ENCODE assay signal across 9 cellular contexts in genomic region chr19:2186071-2186846, GRCh38. TPM values are rescaled to one million over a fixed set of nuclear protein-coding genes. Genes with fewer than 3 reads are reported as not detected.
DNase-seq lines count a peak whose midpoint lies in the region; TF ChIP-seq lines count a peak whose summit lies in the region.
"Had no signal": no experiment of that assay in that cellular context is flagged by ENCODE, and none has a peak within 500 bp of the region (broad histone marks: within the 10 kb centered on the region; RNA-seq: fewer than 3 reads in every experiment).

No MANE protein-coding gene starts in this region.

- peak overlapping the region; percentile 96 for H3K27ac Mint-ChIP-seq in nephron progenitor cell
- H3K27ac Mint-ChIP-seq in CD4-positive, alpha-beta memory T cell = no peak overlapping the region

- CTCF ChIA-PET in CD4-positive, alpha-beta memory T cell (lab: Charles Lee; ENCODE audit: partially characterized antibody) = interaction anchor here (0.9 to 1.5 kb wide), 2 partner anchors 14 to 30 kb away, joined by 4 read pairs; no protein-coding TSS in a partner anchor

- H3K4me3 ChIP-seq in adipocyte (ENCODE audit: low read length) = peak overlapping the region; percentile 55
- no peak overlapping the region for H3K4me3 ChIP-seq in urinary bladder (ENCODE audit: low read depth, low read length)
- H3K4me3 ChIP-seq in CD4-positive, alpha-beta memory T cell (ENCODE audit: low read length in 2 of 2) = no peak overlapping the region

- H3K9ac ChIP-seq in adipocyte (ENCODE audit: low read length) = peak overlapping the region; percentile 86

- H3K36me3 ChIP-seq in adipocyte (ENCODE audit: control insufficient read depth, insufficient read depth, low read length, severe bottlenecking) (peaks cover 49% of the 10 kb centered on the region), urinary bladder (ENCODE audit: insufficient read depth) (peaks cover 4% of the 10 kb centered on the region)
- peaks cover 19% of the 10 kb centered on the region for H3K36me3 ChIP-seq in CD4-positive, alpha-beta memory T cell (ENCODE audit: insufficient read depth, low read length)

- H3K27ac ChIP-seq in urinary bladder (ENCODE audit: low read depth) = peak overlapping the region; percentile 44
- H3K27ac ChIP-seq in CD4-positive, alpha-beta memory T cell (ENCODE audit: low read depth, low read length) = no peak overlapping the region

- H3K9me3 Mint-ChIP-seq in nephron progenitor cell = no peaks in the 10 kb centered on the region
- no peaks in the 10 kb centered on the region for H3K9me3 Mint-ChIP-seq in CD4-positive, alpha-beta memory T cell

- TF ChIP-seq CTCF in nephron progenitor cell (IDR thresholded peaks at IDR 0.05) (no peak), GM10266 (IDR thresholded peaks at IDR 0.05; ENCODE audit: control insufficient read depth, insufficient read depth, low read depth, missing control alignments) (no peak)

- no peak overlapping the region for H3K4me3 Mint-ChIP-seq in nephron progenitor cell
- no peak overlapping the region for H3K4me3 Mint-ChIP-seq in CD4-positive, alpha-beta memory T cell

- DNase-seq in adipocyte (ENCODE audit: low read depth) (peak; percentile 97), fibroblast of the conjunctiva (ENCODE audit: low read depth) (peak; percentile 98), nephron progenitor cell (no peak), GM10266 (ENCODE audit: extremely low spot score) (no peak), pons (ENCODE audit: low spot score) (no peak), HT-29 (ENCODE audit: low spot score) (no peak)
- DNase-seq in CD4-positive, alpha-beta memory T cell = no peak
- DNase-seq: activated CD4-positive, alpha-beta T cell treated with anti-CD3 and anti-CD28 coated beads, Interleukin-2, amount 50 U/mL, for 4 hours had no signal

- H3K27me3 ChIP-seq in adipocyte (replicated peaks; ENCODE audit: control insufficient read depth, insufficient read depth, low read length) = no peaks in the 10 kb centered on the region
- no peaks in the 10 kb centered on the region for H3K27me3 ChIP-seq in CD4-positive, alpha-beta memory T cell (ENCODE audit: insufficient read depth, low read length)

- intact Hi-C loops in CD4-positive, alpha-beta memory T cell (cut with micrococcal nuclease) = no loop called here

- H3K27me3 Mint-ChIP-seq in nephron progenitor cell (ENCODE audit: low read depth, poor library complexity) = no peaks in the 10 kb centered on the region
- no peaks in the 10 kb centered on the region for H3K27me3 Mint-ChIP-seq in CD4-positive, alpha-beta memory T cell

- peaks cover 38% of the 10 kb centered on the region for H3K36me3 Mint-ChIP-seq in nephron progenitor cell (ENCODE audit: low read depth)
- peaks cover 9 to 37% of the 10 kb centered on the region in 2 donors for H3K36me3 Mint-ChIP-seq in CD4-positive, alpha-beta memory T cell

- H3K4me1 ChIP-seq in adipocyte (ENCODE audit: control insufficient read depth, insufficient read depth, low read length) (peaks cover 24% of the 10 kb centered on the region), urinary bladder (ENCODE audit: insufficient read depth) (no peaks in the 10 kb centered on the region)
- no peaks in the 10 kb centered on the region for H3K4me1 ChIP-seq in CD4-positive, alpha-beta memory T cell (ENCODE audit: insufficient read depth, low read length)

- no peaks in the 10 kb centered on the region for H3K9me3 ChIP-seq in adipocyte (ENCODE audit: control insufficient read depth, low read length)
- H3K9me3 ChIP-seq in CD4-positive, alpha-beta memory T cell (ENCODE audit: control insufficient read depth in 1 of 2, low read length in 2 of 2) = no peaks in the 10 kb centered on the region

- POLR2A ChIA-PET in CD4-positive, alpha-beta memory T cell (lab: Charles Lee; ENCODE audit: partially characterized antibody) = no interaction called here

- H3K4me1 Mint-ChIP-seq in nephron progenitor cell = peaks cover 29% of the 10 kb centered on the region
- H3K4me1 Mint-ChIP-seq in CD4-positive, alpha-beta memory T cell = peaks cover 0 to 12% (median 4%) of the 10 kb centered on the region in 4 donors

- 25% methylated on average over 28 of the region's 28 CpGs for WGBS in urinary bladder

RNA-seq across cellular contexts. Expression of gene DOT1L, which starts 22.5 kb away (rescaled TPM):
- total RNA-seq in urinary bladder = 5.3 TPM
- 6.7 TPM for polyA plus RNA-seq in urinary bladder
- 10 to 100 TPM; 29.6 to 29.9 TPM for total RNA-seq in CD4-positive, alpha-beta memory T cell
- polyA plus RNA-seq in CD4-positive, alpha-beta memory T cell = under 1 TPM; 0.03 to 0.94 TPM
- total RNA-seq in HT-29 (2014; rRNA removed; shearing (Covaris generic)) = 12.9 and 19.5 TPM in 2 replicates

RNA-seq across cellular contexts. Expression of gene AP3D1, which starts 34.9 kb away (rescaled TPM):
- 48.9 TPM for total RNA-seq in urinary bladder
- polyA plus RNA-seq in urinary bladder = 87.8 TPM
- total RNA-seq in CD4-positive, alpha-beta memory T cell = 10 to 100 TPM; 80.6 to 87.2 TPM
- polyA plus RNA-seq in CD4-positive, alpha-beta memory T cell = 10 to 100 TPM in 1 of 2 donors, 1 to 10 TPM in 1; 6.7 to 58.9 TPM
- total RNA-seq in HT-29 (2014; rRNA removed; shearing (Covaris generic)) = 143 and 145 TPM in 2 replicates

RNA-seq across cellular contexts. Expression of gene PLEKHJ1, which starts 49.9 kb away (rescaled TPM):
- 30.6 TPM for total RNA-seq in urinary bladder
- 60.9 TPM for polyA plus RNA-seq in urinary bladder
- total RNA-seq in CD4-positive, alpha-beta memory T cell = 10 to 100 TPM; 64.9 to 65.3 TPM
- polyA plus RNA-seq in CD4-positive, alpha-beta memory T cell = 100 to 1,000 TPM; 105 to 119 TPM
- total RNA-seq in HT-29 (2014; rRNA removed; shearing (Covaris generic)) = 295 and 307 TPM in 2 replicates

RNA-seq across cellular contexts. Expression of gene SF3A2, which starts 50.4 kb away (rescaled TPM):
- 32.5 TPM for total RNA-seq in urinary bladder
- 69.9 TPM for polyA plus RNA-seq in urinary bladder
- total RNA-seq in CD4-positive, alpha-beta memory T cell = 100 to 1,000 TPM; 140 to 141 TPM
- polyA plus RNA-seq in CD4-positive, alpha-beta memory T cell = 10 to 100 TPM in 1 of 2 donors, 1 to 10 TPM in 1; 8.3 to 37.8 TPM
- 80.5 and 102 TPM in 2 replicates for total RNA-seq in HT-29 (2014; rRNA removed; shearing (Covaris generic))

Comparison
In these comparisons a context has a peak if more than half of its experiments do, and no peak if none do; other contexts are left out.
1. DNase-seq: peak in adipocyte (single experiment) and fibroblast of the conjunctiva (single experiment); none in nephron progenitor cell (single experiment), GM10266 (single experiment), CD4-positive, alpha-beta memory T cell (0 of 5), pons (single experiment) and HT-29 (single experiment).